Comparison of ENCODE assay signal across 12 cellular contexts in genomic region chr15:83734487-83734886, GRCh38.
A peak's percentile ranks its signal among the peaks of the same experiment; 100 is the strongest.
DNase-seq lines count a peak whose midpoint lies in the region; ATAC-seq and TF ChIP-seq lines count a peak whose summit lies in the region.
"Had no signal": no experiment of that assay in that cellular context is flagged by ENCODE, and none has a peak within 500 bp of the region (broad histone marks: within the 10 kb centered on the region; RNA-seq: fewer than 3 reads in every experiment).

No MANE protein-coding gene starts in this region.

- H3K27me3 Mint-ChIP-seq in osteocyte (ENCODE audit: unreplicated experiment), result no peaks in the 10 kb centered on the region

- H3K4me3 ChIP-seq in body of pancreas, result no peak overlapping the region
- H3K4me3 ChIP-seq in kidney epithelial cell (ENCODE audit: low read depth, low read length), result no peak overlapping the region

- H3K4me1 ChIP-seq in body of pancreas, result no peaks in the 10 kb centered on the region

- ATAC-seq in body of pancreas, result no peak
- ATAC-seq in GM21360 (IDR thresholded peaks at IDR 0.05; ENCODE audit: unreplicated experiment), result no peak

- intact Hi-C loops in body of pancreas (cut with DNase I), result no loop called here

- H3K27ac Mint-ChIP-seq in osteocyte (ENCODE audit: unreplicated experiment), result no peak overlapping the region

- no peak for TF ChIP-seq POLR2A in body of pancreas (IDR thresholded peaks at IDR 0.05)

- 47 to 67% methylated on average over 2 to 3 of the region's 3 CpGs for WGBS in body of pancreas, 2 donors

- no peaks in the 10 kb centered on the region for H3K4me1 Mint-ChIP-seq in osteocyte (ENCODE audit: unreplicated experiment)

- H3K36me3 ChIP-seq in body of pancreas (replicated peaks in 1 of 2; ENCODE audit: insufficient read depth in 1 of 2, low read depth in 2 of 2), result no peaks in the 10 kb centered on the region
- no peaks in the 10 kb centered on the region for H3K36me3 ChIP-seq in kidney epithelial cell (ENCODE audit: control insufficient read depth, insufficient read depth, low read length)

- CTCF ChIA-PET in GM10248 (lab: Yijun Ruan, JAX), result interaction anchor here (0.9 to 5.7 kb wide), 16 partner anchors 10 to 321 kb away, joined by 3 to 41 read pairs (median 4); no protein-coding TSS in a partner anchor

- H3K9me3 Mint-ChIP-seq in osteocyte (ENCODE audit: unreplicated experiment), result peaks cover 16% of the 10 kb centered on the region

- H3K36me3 Mint-ChIP-seq in osteocyte (ENCODE audit: unreplicated experiment), result no peaks in the 10 kb centered on the region

- H3K27me3 ChIP-seq in body of pancreas (no peaks in the 10 kb centered on the region), kidney epithelial cell (ENCODE audit: control insufficient read depth, insufficient read depth, low read length) (no peaks in the 10 kb centered on the region)

- no peaks in the 10 kb centered on the region for H3K9me3 ChIP-seq in body of pancreas

- TF ChIP-seq CTCF in GM10248 (IDR thresholded peaks at IDR 0.05; ENCODE audit: control extremely low read depth, extremely low read depth, low read depth, missing control alignments), result peak; percentile 55
- TF ChIP-seq CTCF in body of pancreas (IDR thresholded peaks at IDR 0.05), result peak in 6 of 7 experiments; percentile 14 to 49 (median 29)
- peak; percentile 29 for TF ChIP-seq CTCF in kidney epithelial cell (IDR thresholded peaks at IDR 0.05; ENCODE audit: insufficient read depth, low read length, poor library complexity, severe bottlenecking)
- no peak for TF ChIP-seq CTCF in osteocyte (IDR thresholded peaks at IDR 0.05)

- no peak overlapping the region for H3K27ac ChIP-seq in body of pancreas

- POLR2A ChIA-PET in GM10248 (lab: Yijun Ruan, JAX), result no interaction called here

- H3K4me3 Mint-ChIP-seq in osteocyte (ENCODE audit: unreplicated experiment), result no peak overlapping the region

- DNase-seq in GM10248 (ENCODE audit: extremely low spot score) (no peak), HT-29 (ENCODE audit: low spot score) (peak; percentile 90), body of pancreas (peak in 1 of 4 donors; percentile 24), kidney epithelial cell (ENCODE audit: low read depth) (no peak), Ammon's horn (ENCODE audit: low spot score) (no peak), osteocyte (ENCODE audit: extremely low spot score, unreplicated experiment) (no peak)
- no peak for DNase-seq in activated CD4-positive, alpha-beta T cell treated with anti-CD3 and anti-CD28 coated beads for 48 hours
- DNase-seq: DMS153; hippocampal formation; NCI-H1092; NK-92 treated with Interleukin-12 subunit alpha and Interleukin-12 subunit beta, amount 100 ng/mL, for 24 hours had no signal
